In genomic region chr1:199113265-199113869, GRCh38 we compare ENCODE assay signal across 8 cellular contexts.
DNase-seq lines count a peak whose midpoint lies in the region; ATAC-seq, FAIRE-seq and TF ChIP-seq lines count a peak whose summit lies in the region.

No MANE protein-coding gene starts in this region.

- H4K20me1 ChIP-seq in OCI-LY1 (ENCODE audit: insufficient read depth, low read length): no peaks in the 10 kb centered on the region

- H3K9ac ChIP-seq in OCI-LY1 (ENCODE audit: low read length): no peak overlapping the region

- DNase-seq in D721Med (ENCODE audit: insufficient read length, low spot score): no peak
- DNase-seq in HFF-Myc (ENCODE audit: extremely low read depth, low read depth): peak; percentile 42
- DNase-seq in activated T-cell treated with anti-CD3 and anti-CD28 coated beads, Interleukin-2, amount 50 U/mL, for 4 hours: peak; percentile 54
- DNase-seq in fibroblast of villous mesenchyme (ENCODE audit: low read depth): peak; percentile 76
- DNase-seq in progenitor cell of endocrine pancreas (ENCODE audit: low spot score, unreplicated experiment): no peak

- no peak overlapping the region for H3K4me3 Mint-ChIP-seq in activated T-cell treated with anti-CD3 and anti-CD28 coated beads, Interleukin-2, amount 50 U/mL, for 4 hours
- no peak overlapping the region for H3K4me3 Mint-ChIP-seq in progenitor cell of endocrine pancreas (ENCODE audit: low read depth)

- peak; percentile 87 for FAIRE-seq in D721Med (lab: Jason Lieb, UNC)

- no peaks in the 10 kb centered on the region for H3K27me3 ChIP-seq in OCI-LY1 (ENCODE audit: insufficient read depth, low read length)

- TF ChIP-seq CTCF in D721Med (IDR thresholded peaks at IDR 0.05; ENCODE audit: insufficient read depth, missing control alignments) (peak; percentile 97), HFF-Myc (IDR thresholded peaks at IDR 0.05; ENCODE audit: low read depth, low read length, missing control alignments) (peak; percentile 86), OCI-LY1 (IDR thresholded peaks at IDR 0.05; ENCODE audit: low read length) (peak; percentile 94), fibroblast of villous mesenchyme (IDR thresholded peaks at IDR 0.05; ENCODE audit: insufficient read depth, low read depth, low read length) (peak; percentile 88), progenitor cell of endocrine pancreas (IDR thresholded peaks at IDR 0.05; ENCODE audit: unreplicated experiment) (peak; percentile 67)

- peaks cover 11% of the 10 kb centered on the region for H3K4me1 ChIP-seq in OCI-LY1 (ENCODE audit: insufficient read depth, low read length, severe bottlenecking)

- H3K27ac Mint-ChIP-seq in progenitor cell of endocrine pancreas: no peak overlapping the region

- H3K27ac ChIP-seq in OCI-LY1 (ENCODE audit: low read depth, low read length, poor library complexity, severe bottlenecking): peak overlapping the region; percentile 2

- peak in 1 of 2 donors; percentile 62 for ATAC-seq in activated T-cell treated with anti-CD3 and anti-CD28 coated beads, Interleukin-2, amount 50 U/mL, for 4 hours
- ATAC-seq in HG03521 (IDR thresholded peaks at IDR 0.05; ENCODE audit: unreplicated experiment): no peak
- ATAC-seq in GM21390 (IDR thresholded peaks at IDR 0.05; ENCODE audit: unreplicated experiment): no peak

- no peaks in the 10 kb centered on the region; the same call in 1 of the 2 replicates for H3K36me3 ChIP-seq in OCI-LY1 (ENCODE audit: insufficient read depth, low read length)

- no peak overlapping the region for H3K4me3 ChIP-seq in HFF-Myc (replicated peaks; ENCODE audit: low read depth, low read length)
- no peak overlapping the region for H3K4me3 ChIP-seq in OCI-LY1 (ENCODE audit: low read depth, low read length, poor library complexity, severe bottlenecking)
- H3K4me3 ChIP-seq in fibroblast of villous mesenchyme (ENCODE audit: low read depth, low read length): no peak overlapping the region

- H3K27me3 Mint-ChIP-seq in activated T-cell treated with anti-CD3 and anti-CD28 coated beads, Interleukin-2, amount 50 U/mL, for 4 hours (ENCODE audit: low read depth): no peaks in the 10 kb centered on the region
- no peaks in the 10 kb centered on the region for H3K27me3 Mint-ChIP-seq in progenitor cell of endocrine pancreas

- H3K9me2 ChIP-seq in OCI-LY1 (ENCODE audit: low read depth, low read length): no peaks in the 10 kb centered on the region

- H3K4me1 Mint-ChIP-seq in activated T-cell treated with anti-CD3 and anti-CD28 coated beads, Interleukin-2, amount 50 U/mL, for 4 hours (ENCODE audit: low read depth): no peaks in the 10 kb centered on the region
- no peaks in the 10 kb centered on the region for H3K4me1 Mint-ChIP-seq in progenitor cell of endocrine pancreas (ENCODE audit: low read depth)

- 0 out of 2 replicates have a peak, but pooled peaks cover 3% of the 10 kb centered on the region for H3F3A ChIP-seq in OCI-LY1 (ENCODE audit: insufficient read depth, low read length)

- H2AFZ ChIP-seq in OCI-LY1 (ENCODE audit: low read length): 0 out of 2 replicates have a peak overlapping the region, but pooled peaks have one; percentile 15

- H3K4me2 ChIP-seq in OCI-LY1 (ENCODE audit: low read length): no peak overlapping the region

- no peaks in the 10 kb centered on the region for H3K79me2 ChIP-seq in OCI-LY1 (ENCODE audit: insufficient read depth, low read length)

- H3K36me3 Mint-ChIP-seq in activated T-cell treated with anti-CD3 and anti-CD28 coated beads, Interleukin-2, amount 50 U/mL, for 4 hours (ENCODE audit: insufficient read depth): no peaks in the 10 kb centered on the region
- H3K36me3 Mint-ChIP-seq in progenitor cell of endocrine pancreas (ENCODE audit: insufficient read depth): no peaks in the 10 kb centered on the region

- peaks cover 21% of the 10 kb centered on the region; the same call in 1 of the 2 replicates for H3K9me3 ChIP-seq in OCI-LY1 (ENCODE audit: low read length)

- H3K9me3 Mint-ChIP-seq in activated T-cell treated with anti-CD3 and anti-CD28 coated beads, Interleukin-2, amount 50 U/mL, for 4 hours: peaks cover 4% of the 10 kb centered on the region
- H3K9me3 Mint-ChIP-seq in progenitor cell of endocrine pancreas (ENCODE audit: low read depth): no peaks in the 10 kb centered on the region

Comparison
In these comparisons a context has a peak if more than half of its experiments do, and no peak if none do; other contexts are left out.
1. DNase-seq: peak in HFF-Myc (single experiment), activated T-cell treated with anti-CD3 and anti-CD28 coated beads, Interleukin-2, amount 50 U/mL, for 4 hours (single experiment) and fibroblast of villous mesenchyme (single experiment); none in D721Med (single experiment) and progenitor cell of endocrine pancreas (single experiment).
2. Peak in every context shown above with its lines, with median percentiles within 50 percentile points of each other: CTCF ChIP-seq.